1 cellular context compared by ENCODE assay signal in the genomic region with DNA sequence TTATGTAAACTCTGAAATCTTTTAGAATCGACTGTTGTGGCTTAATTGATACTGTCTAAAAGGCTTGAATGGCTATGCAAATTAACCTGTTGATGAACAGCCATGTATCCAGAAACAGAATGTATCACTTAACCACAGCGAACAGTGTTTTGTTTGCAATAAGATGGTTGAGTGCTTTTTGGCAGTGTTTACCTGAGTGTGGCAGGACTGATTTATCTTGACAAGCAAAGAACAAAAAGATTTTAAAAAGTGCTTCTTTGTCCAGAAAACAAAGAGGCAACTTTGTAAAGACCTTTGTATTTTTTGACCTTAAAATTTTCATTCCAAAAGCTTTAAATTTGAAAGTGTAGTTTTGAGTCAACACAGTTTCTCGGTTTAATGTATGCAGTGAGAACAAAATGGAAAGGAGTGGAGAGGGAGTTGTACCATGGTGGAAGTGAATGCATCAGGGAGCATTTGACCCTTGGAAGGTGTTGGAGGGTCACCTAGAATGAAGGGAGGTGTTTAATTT.
TF ChIP-seq lines count a peak whose summit lies in the region.

No MANE protein-coding gene starts in this region.

TF ChIP-seq in GM12878, 131 proteins besides CTCF, POLR2A, EP300 and RAD21 (continued from another document):
- TF ChIP-seq, protein P1, sequence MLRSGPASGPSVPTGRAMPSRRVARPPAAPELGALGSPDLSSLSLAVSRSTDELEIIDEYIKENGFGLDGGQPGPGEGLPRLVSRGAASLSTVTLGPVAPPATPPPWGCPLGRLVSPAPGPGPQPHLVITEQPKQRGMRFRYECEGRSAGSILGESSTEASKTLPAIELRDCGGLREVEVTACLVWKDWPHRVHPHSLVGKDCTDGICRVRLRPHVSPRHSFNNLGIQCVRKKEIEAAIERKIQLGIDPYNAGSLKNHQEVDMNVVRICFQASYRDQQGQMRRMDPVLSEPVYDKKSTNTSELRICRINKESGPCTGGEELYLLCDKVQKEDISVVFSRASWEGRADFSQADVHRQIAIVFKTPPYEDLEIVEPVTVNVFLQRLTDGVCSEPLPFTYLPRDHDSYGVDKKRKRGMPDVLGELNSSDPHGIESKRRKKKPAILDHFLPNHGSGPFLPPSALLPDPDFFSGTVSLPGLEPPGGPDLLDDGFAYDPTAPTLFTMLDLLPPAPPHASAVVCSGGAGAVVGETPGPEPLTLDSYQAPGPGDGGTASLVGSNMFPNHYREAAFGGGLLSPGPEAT (IDR thresholded peaks at IDR 0.05; ENCODE audit: low read depth) = peak; percentile 57; the same call in 1 of the 2 replicates
- TF ChIP-seq SMC3 (IDR thresholded peaks at IDR 0.05; ENCODE audit: borderline replicate concordance, low read length) = peak; percentile 8; the same call in 1 of the 2 replicates
- TF ChIP-seq STAT3 (IDR thresholded peaks at IDR 0.05; ENCODE audit: low read depth, low read length) = no peak
- TF ChIP-seq, protein P2, sequence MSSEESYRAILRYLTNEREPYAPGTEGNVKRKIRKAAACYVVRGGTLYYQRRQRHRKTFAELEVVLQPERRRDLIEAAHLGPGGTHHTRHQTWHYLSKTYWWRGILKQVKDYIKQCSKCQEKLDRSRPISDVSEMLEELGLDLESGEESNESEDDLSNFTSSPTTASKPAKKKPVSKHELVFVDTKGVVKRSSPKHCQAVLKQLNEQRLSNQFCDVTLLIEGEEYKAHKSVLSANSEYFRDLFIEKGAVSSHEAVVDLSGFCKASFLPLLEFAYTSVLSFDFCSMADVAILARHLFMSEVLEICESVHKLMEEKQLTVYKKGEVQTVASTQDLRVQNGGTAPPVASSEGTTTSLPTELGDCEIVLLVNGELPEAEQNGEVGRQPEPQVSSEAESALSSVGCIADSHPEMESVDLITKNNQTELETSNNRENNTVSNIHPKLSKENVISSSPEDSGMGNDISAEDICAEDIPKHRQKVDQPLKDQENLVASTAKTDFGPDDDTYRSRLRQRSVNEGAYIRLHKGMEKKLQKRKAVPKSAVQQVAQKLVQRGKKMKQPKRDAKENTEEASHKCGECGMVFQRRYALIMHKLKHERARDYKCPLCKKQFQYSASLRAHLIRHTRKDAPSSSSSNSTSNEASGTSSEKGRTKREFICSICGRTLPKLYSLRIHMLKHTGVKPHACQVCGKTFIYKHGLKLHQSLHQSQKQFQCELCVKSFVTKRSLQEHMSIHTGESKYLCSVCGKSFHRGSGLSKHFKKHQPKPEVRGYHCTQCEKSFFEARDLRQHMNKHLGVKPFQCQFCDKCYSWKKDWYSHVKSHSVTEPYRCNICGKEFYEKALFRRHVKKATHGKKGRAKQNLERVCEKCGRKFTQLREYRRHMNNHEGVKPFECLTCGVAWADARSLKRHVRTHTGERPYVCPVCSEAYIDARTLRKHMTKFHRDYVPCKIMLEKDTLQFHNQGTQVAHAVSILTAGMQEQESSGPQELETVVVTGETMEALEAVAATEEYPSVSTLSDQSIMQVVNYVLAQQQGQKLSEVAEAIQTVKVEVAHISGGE (CRISPR knock-in tag; IDR thresholded peaks at IDR 0.05) = no peak
- peak; percentile 67; the same call in 1 of the 2 replicates for TF ChIP-seq IKZF1 (conservative IDR thresholded peaks at IDR 0.05)
- TF ChIP-seq ATF7 (IDR thresholded peaks at IDR 0.05; ENCODE audit: low read depth) = peak; percentile 42; the same call in 1 of the 2 replicates
- TF ChIP-seq MYC (IDR thresholded peaks at IDR 0.05; ENCODE audit: insufficient read depth, insufficient read length, insufficient replicate concordance, low read length, severe bottlenecking) = no peak
- TF ChIP-seq, protein P3, sequence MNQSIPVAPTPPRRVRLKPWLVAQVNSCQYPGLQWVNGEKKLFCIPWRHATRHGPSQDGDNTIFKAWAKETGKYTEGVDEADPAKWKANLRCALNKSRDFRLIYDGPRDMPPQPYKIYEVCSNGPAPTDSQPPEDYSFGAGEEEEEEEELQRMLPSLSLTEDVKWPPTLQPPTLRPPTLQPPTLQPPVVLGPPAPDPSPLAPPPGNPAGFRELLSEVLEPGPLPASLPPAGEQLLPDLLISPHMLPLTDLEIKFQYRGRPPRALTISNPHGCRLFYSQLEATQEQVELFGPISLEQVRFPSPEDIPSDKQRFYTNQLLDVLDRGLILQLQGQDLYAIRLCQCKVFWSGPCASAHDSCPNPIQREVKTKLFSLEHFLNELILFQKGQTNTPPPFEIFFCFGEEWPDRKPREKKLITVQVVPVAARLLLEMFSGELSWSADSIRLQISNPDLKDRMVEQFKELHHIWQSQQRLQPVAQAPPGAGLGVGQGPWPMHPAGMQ (IDR thresholded peaks at IDR 0.05; ENCODE audit: borderline replicate concordance) = no peak
- TF ChIP-seq, protein P4, sequence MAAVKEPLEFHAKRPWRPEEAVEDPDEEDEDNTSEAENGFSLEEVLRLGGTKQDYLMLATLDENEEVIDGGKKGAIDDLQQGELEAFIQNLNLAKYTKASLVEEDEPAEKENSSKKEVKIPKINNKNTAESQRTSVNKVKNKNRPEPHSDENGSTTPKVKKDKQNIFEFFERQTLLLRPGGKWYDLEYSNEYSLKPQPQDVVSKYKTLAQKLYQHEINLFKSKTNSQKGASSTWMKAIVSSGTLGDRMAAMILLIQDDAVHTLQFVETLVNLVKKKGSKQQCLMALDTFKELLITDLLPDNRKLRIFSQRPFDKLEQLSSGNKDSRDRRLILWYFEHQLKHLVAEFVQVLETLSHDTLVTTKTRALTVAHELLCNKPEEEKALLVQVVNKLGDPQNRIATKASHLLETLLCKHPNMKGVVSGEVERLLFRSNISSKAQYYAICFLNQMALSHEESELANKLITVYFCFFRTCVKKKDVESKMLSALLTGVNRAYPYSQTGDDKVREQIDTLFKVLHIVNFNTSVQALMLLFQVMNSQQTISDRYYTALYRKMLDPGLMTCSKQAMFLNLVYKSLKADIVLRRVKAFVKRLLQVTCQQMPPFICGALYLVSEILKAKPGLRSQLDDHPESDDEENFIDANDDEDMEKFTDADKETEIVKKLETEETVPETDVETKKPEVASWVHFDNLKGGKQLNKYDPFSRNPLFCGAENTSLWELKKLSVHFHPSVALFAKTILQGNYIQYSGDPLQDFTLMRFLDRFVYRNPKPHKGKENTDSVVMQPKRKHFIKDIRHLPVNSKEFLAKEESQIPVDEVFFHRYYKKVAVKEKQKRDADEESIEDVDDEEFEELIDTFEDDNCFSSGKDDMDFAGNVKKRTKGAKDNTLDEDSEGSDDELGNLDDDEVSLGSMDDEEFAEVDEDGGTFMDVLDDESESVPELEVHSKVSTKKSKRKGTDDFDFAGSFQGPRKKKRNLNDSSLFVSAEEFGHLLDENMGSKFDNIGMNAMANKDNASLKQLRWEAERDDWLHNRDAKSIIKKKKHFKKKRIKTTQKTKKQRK (IDR thresholded peaks at IDR 0.05; ENCODE audit: low read depth, low read length) = no peak
- TF ChIP-seq TCF7 (IDR thresholded peaks at IDR 0.05; ENCODE audit: borderline replicate concordance) = no peak
- TF ChIP-seq, protein P5, sequence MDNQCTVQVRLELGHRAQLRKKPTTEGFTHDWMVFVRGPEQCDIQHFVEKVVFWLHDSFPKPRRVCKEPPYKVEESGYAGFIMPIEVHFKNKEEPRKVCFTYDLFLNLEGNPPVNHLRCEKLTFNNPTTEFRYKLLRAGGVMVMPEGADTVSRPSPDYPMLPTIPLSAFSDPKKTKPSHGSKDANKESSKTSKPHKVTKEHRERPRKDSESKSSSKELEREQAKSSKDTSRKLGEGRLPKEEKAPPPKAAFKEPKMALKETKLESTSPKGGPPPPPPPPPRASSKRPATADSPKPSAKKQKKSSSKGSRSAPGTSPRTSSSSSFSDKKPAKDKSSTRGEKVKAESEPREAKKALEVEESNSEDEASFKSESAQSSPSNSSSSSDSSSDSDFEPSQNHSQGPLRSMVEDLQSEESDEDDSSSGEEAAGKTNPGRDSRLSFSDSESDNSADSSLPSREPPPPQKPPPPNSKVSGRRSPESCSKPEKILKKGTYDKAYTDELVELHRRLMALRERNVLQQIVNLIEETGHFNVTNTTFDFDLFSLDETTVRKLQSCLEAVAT (IDR thresholded peaks at IDR 0.05) = peak; percentile 88
- peak; percentile 36; the same call in 1 of the 2 replicates for TF ChIP-seq PAX5 (IDR thresholded peaks at IDR 0.05; ENCODE audit: borderline replicate concordance, low read depth, low read length)
- TF ChIP-seq GABPA (IDR thresholded peaks at IDR 0.05; ENCODE audit: low read depth) = no peak
- peak; percentile 48; the same call in 1 of the 2 replicates for TF ChIP-seq IRF4 (IDR thresholded peaks at IDR 0.05; ENCODE audit: low read depth, low read length)
- TF ChIP-seq BACH1 (IDR thresholded peaks at IDR 0.05; ENCODE audit: borderline replicate concordance) = no peak
- TF ChIP-seq RFX5 (IDR thresholded peaks at IDR 0.05; ENCODE audit: low read depth, low read length) = no peak
- TF ChIP-seq ASH2L (IDR thresholded peaks at IDR 0.05; ENCODE audit: borderline replicate concordance, low read depth) = no peak
- 0 out of 2 replicates have a peak, but pooled peaks have one; percentile 24 for TF ChIP-seq CHD2 (IDR thresholded peaks at IDR 0.05; ENCODE audit: borderline replicate concordance, low read depth, low read length)
- peak; percentile 90; the same call in 2 of the 3 replicates for TF ChIP-seq POU2F2 (IDR thresholded peaks at IDR 0.05; ENCODE audit: borderline replicate concordance, low read depth, low read length)
- TF ChIP-seq, protein P6, sequence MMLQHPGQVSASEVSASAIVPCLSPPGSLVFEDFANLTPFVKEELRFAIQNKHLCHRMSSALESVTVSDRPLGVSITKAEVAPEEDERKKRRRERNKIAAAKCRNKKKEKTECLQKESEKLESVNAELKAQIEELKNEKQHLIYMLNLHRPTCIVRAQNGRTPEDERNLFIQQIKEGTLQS (IDR thresholded peaks at IDR 0.05; ENCODE audit: borderline replicate concordance, extremely low read depth, low read depth, low read length) = no peak
- TF ChIP-seq, protein P7, sequence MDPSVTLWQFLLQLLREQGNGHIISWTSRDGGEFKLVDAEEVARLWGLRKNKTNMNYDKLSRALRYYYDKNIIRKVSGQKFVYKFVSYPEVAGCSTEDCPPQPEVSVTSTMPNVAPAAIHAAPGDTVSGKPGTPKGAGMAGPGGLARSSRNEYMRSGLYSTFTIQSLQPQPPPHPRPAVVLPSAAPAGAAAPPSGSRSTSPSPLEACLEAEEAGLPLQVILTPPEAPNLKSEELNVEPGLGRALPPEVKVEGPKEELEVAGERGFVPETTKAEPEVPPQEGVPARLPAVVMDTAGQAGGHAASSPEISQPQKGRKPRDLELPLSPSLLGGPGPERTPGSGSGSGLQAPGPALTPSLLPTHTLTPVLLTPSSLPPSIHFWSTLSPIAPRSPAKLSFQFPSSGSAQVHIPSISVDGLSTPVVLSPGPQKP (IDR thresholded peaks at IDR 0.05; ENCODE audit: low read depth, low read length) = no peak
- TF ChIP-seq MTA2 (IDR thresholded peaks at IDR 0.05; ENCODE audit: low read depth) = peak; percentile 60
- TF ChIP-seq EED (IDR thresholded peaks at IDR 0.05; ENCODE audit: low read depth) = 0 out of 2 replicates have a peak, but pooled peaks have one; percentile 45
- no peak for TF ChIP-seq SUZ12 (IDR thresholded peaks at IDR 0.05; ENCODE audit: unreplicated experiment)
- no peak for TF ChIP-seq CBX5 (IDR thresholded peaks at IDR 0.05; ENCODE audit: low read depth)
- TF ChIP-seq, protein P8, sequence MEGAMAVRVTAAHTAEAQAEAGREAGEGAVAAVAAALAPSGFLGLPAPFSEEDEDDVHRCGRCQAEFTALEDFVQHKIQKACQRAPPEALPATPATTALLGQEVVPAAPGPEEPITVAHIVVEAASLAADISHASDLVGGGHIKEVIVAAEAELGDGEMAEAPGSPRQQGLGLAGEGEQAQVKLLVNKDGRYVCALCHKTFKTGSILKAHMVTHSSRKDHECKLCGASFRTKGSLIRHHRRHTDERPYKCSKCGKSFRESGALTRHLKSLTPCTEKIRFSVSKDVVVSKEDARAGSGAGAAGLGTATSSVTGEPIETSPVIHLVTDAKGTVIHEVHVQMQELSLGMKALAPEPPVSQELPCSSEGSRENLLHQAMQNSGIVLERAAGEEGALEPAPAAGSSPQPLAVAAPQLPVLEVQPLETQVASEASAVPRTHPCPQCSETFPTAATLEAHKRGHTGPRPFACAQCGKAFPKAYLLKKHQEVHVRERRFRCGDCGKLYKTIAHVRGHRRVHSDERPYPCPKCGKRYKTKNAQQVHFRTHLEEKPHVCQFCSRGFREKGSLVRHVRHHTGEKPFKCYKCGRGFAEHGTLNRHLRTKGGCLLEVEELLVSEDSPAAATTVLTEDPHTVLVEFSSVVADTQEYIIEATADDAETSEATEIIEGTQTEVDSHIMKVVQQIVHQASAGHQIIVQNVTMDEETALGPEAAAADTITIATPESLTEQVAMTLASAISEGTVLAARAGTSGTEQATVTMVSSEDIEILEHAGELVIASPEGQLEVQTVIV (IDR thresholded peaks at IDR 0.05; ENCODE audit: borderline replicate concordance, partially characterized antibody) = no peak
- peak; percentile 73 for TF ChIP-seq IKZF2 (IDR thresholded peaks at IDR 0.05)
- peak; percentile 79 for TF ChIP-seq JUNB (IDR thresholded peaks at IDR 0.05)
- TF ChIP-seq NRF1 (conservative IDR thresholded peaks at IDR 0.05; ENCODE audit: low read depth, low read length) = no peak
- TF ChIP-seq, protein P9, sequence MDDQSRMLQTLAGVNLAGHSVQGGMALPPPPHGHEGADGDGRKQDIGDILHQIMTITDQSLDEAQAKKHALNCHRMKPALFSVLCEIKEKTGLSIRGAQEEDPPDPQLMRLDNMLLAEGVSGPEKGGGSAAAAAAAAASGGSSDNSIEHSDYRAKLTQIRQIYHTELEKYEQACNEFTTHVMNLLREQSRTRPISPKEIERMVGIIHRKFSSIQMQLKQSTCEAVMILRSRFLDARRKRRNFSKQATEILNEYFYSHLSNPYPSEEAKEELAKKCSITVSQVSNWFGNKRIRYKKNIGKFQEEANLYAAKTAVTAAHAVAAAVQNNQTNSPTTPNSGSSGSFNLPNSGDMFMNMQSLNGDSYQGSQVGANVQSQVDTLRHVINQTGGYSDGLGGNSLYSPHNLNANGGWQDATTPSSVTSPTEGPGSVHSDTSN (IDR thresholded peaks at IDR 0.05; ENCODE audit: insufficient replicate concordance, low read depth, low read length) = peak; percentile 13
- TF ChIP-seq BCL11A (IDR thresholded peaks at IDR 0.05; ENCODE audit: low read depth, low read length) = no peak
- TF ChIP-seq, protein P10, sequence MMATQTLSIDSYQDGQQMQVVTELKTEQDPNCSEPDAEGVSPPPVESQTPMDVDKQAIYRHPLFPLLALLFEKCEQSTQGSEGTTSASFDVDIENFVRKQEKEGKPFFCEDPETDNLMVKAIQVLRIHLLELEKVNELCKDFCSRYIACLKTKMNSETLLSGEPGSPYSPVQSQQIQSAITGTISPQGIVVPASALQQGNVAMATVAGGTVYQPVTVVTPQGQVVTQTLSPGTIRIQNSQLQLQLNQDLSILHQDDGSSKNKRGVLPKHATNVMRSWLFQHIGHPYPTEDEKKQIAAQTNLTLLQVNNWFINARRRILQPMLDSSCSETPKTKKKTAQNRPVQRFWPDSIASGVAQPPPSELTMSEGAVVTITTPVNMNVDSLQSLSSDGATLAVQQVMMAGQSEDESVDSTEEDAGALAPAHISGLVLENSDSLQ (IDR thresholded peaks at IDR 0.05) = peak; percentile 83
- TF ChIP-seq PAX8 (IDR thresholded peaks at IDR 0.05) = no peak
- peak; percentile 62; the same call in 1 of the 2 replicates for TF ChIP-seq DPF2 (IDR thresholded peaks at IDR 0.05)
- no peak for TF ChIP-seq RCOR1 (conservative IDR thresholded peaks at IDR 0.05; ENCODE audit: low read depth, low read length)
- TF ChIP-seq CEBPB (IDR thresholded peaks at IDR 0.05; ENCODE audit: borderline replicate concordance in 1 of 2, low read depth in 2 of 2, low read length in 2 of 2) = no peak
